Comparison of ENCODE assay signal across 8 cellular contexts in genomic region chr20:59939052-59939878, GRCh38. TPM values are rescaled to one million over a fixed set of nuclear protein-coding genes. Genes with fewer than 3 reads are reported as not detected.
DNase-seq lines count a peak whose midpoint lies in the region; ATAC-seq, FAIRE-seq and TF ChIP-seq lines count a peak whose summit lies in the region.

No MANE protein-coding gene starts in this region.

- H3K36me3 Mint-ChIP-seq in mesothelial cell of epicardium = peaks cover 3% of the 10 kb centered on the region

- peak overlapping the region; percentile 89 for H3K4me3 Mint-ChIP-seq in mesothelial cell of epicardium

- H3K9me3 Mint-ChIP-seq in mesothelial cell of epicardium = no peaks in the 10 kb centered on the region

- no peak for TF ChIP-seq POLR2A in GM12891 (IDR thresholded peaks at IDR 0.05; ENCODE audit: low read depth, low read length)

- peak overlapping the region; percentile 83 for H3K4me3 ChIP-seq in MG63

- no peaks in the 10 kb centered on the region for H3K27me3 Mint-ChIP-seq in mesothelial cell of epicardium (ENCODE audit: low read depth)

- H3K4me1 Mint-ChIP-seq in mesothelial cell of epicardium = peaks cover 45% of the 10 kb centered on the region

- 0 out of 2 replicates have a peak, but pooled peaks cover 2% of the 10 kb centered on the region for H3K9me3 ChIP-seq in MG63

- ATAC-seq in GM21390 (IDR thresholded peaks at IDR 0.05; ENCODE audit: unreplicated experiment) = peak; percentile 32

- no peak for TF ChIP-seq CTCF in mesothelial cell of epicardium (IDR thresholded peaks at IDR 0.05; ENCODE audit: unreplicated experiment)

- no peak for FAIRE-seq in GM12891 (lab: Jason Lieb, UNC)

- H3K27ac Mint-ChIP-seq in mesothelial cell of epicardium = peak overlapping the region; percentile 69

- H3K27me3 ChIP-seq in MG63 = no peaks in the 10 kb centered on the region

- DNase-seq in MG63 (peak; percentile 36), cortex of kidney (lab: John Stamatoyannopoulos, UW) (peak; percentile 9), mesothelial cell of epicardium (ENCODE audit: low spot score in 2 of 2, unreplicated experiment in 2 of 2) (no peak), middle frontal gyrus (ENCODE audit: extremely low spot score, low spot score) (no peak), GM12891 (ENCODE audit: insufficient read length, low spot score) (no peak), NCI-H1417 treated with DMSO at 0.1 percent for 48 hours (lab: John Stamatoyannopoulos, UW) (no peak)
- no peak for DNase-seq in activated CD4-positive, CD25-positive, alpha-beta regulatory T cell treated with anti-CD3 and anti-CD28 coated beads, Interleukin-2, amount 50 U/mL, for 72 hours

- peaks cover 28% of the 10 kb centered on the region for H3K36me3 ChIP-seq in MG63

TF ChIP-seq in GM12891, 5 proteins besides CTCF, POLR2A, EP300 and RAD21:
- TF ChIP-seq TAF1 (IDR thresholded peaks at IDR 0.05; ENCODE audit: low read depth, low read length) (no peak), POU2F2 (IDR thresholded peaks at IDR 0.05; ENCODE audit: low read depth, low read length) (no peak), SPI1 (IDR thresholded peaks at IDR 0.05; ENCODE audit: low read depth, low read length) (no peak), POLR2AphosphoS5 (IDR thresholded peaks at IDR 0.05; ENCODE audit: low read depth, low read length) (no peak), PAX5 (IDR thresholded peaks at IDR 0.05; ENCODE audit: insufficient read depth, low read length, severe bottlenecking) (no peak)

RNA-seq across cellular contexts. Expression of gene PPP1R3D, which starts 0.8 kb away (rescaled TPM):
- total RNA-seq in MG63 (2014; rRNA removed; shearing (Covaris generic); ENCODE audit: low replicate concordance) = 8.8 and 11.4 TPM in 2 replicates
- 4.5 to 5.1 TPM (median 4.5 TPM) in 3 replicates for total RNA-seq in mesothelial cell of epicardium
- 1.3 TPM for polyA plus RNA-seq in GM12891 (2012; ENCODE audit: low read depth, missing spikeins)

RNA-seq across cellular contexts. Expression of gene FAM217B, which starts 0.9 kb away (rescaled TPM):
- 2.5 and 4.1 TPM in 2 replicates for total RNA-seq in MG63 (2014; rRNA removed; shearing (Covaris generic); ENCODE audit: low replicate concordance)
- 22.3 to 27.5 TPM (median 25.7 TPM) in 3 replicates for total RNA-seq in mesothelial cell of epicardium
- 3.3 TPM for polyA plus RNA-seq in GM12891 (2012; ENCODE audit: low read depth, missing spikeins)

RNA-seq across cellular contexts. Expression of gene SYCP2, which starts 5.8 kb away (rescaled TPM):
- 0.16 and 1.2 TPM in 2 replicates for total RNA-seq in MG63 (2014; rRNA removed; shearing (Covaris generic); ENCODE audit: low replicate concordance)
- total RNA-seq in mesothelial cell of epicardium = 1.8 to 2.8 TPM (median 2.3 TPM) in 3 replicates
- 0.15 TPM for polyA plus RNA-seq in GM12891 (2012; ENCODE audit: low read depth, missing spikeins)

RNA-seq across cellular contexts. Expression of gene CDH26, which starts 19.0 kb away (rescaled TPM):
- total RNA-seq in MG63 (2014; rRNA removed; shearing (Covaris generic); ENCODE audit: low replicate concordance) = not detected in 2 replicates
- total RNA-seq in mesothelial cell of epicardium = 0.49 to 0.88 TPM (median 0.71 TPM) in 3 replicates
- 0.06 TPM for polyA plus RNA-seq in GM12891 (2012; ENCODE audit: low read depth, missing spikeins)

Comparison
In these comparisons a context has a peak if more than half of its experiments do, and no peak if none do; other contexts are left out.
1. DNase-seq: peak in MG63 (single experiment) and cortex of kidney (single experiment); none in mesothelial cell of epicardium (0 of 2), activated CD4-positive, CD25-positive, alpha-beta regulatory T cell treated with anti-CD3 and anti-CD28 coated beads, Interleukin-2, amount 50 U/mL, for 72 hours (single experiment), middle frontal gyrus (single experiment), GM12891 (single experiment) and NCI-H1417 treated with DMSO at 0.1 percent for 48 hours (single experiment).